ENCODE assay signal across 1 cellular context in genomic region chr4:128688025-128688721, GRCh38.
TF ChIP-seq lines count a peak whose summit lies in the region.

No MANE protein-coding gene starts in this region.

TF ChIP-seq in H1, 55 proteins besides CTCF, POLR2A, EP300 and RAD21 (continued from another document):
- TF ChIP-seq ZNF274 (IDR thresholded peaks at IDR 0.05; ENCODE audit: borderline replicate concordance, extremely low read depth, low read length) (no peak), KDM1A (IDR thresholded peaks at IDR 0.05; ENCODE audit: borderline replicate concordance, low read length) (no peak), TAF7 (optimal IDR thresholded peaks at IDR 0.05; ENCODE audit: borderline replicate concordance, low read depth, low read length) (no peak), SP4 (IDR thresholded peaks at IDR 0.05; ENCODE audit: low read length) (no peak), GTF2F1 (IDR thresholded peaks at IDR 0.05; ENCODE audit: borderline replicate concordance, low read depth, low read length) (no peak), TCF12 (IDR thresholded peaks at IDR 0.05; ENCODE audit: low read depth, low read length) (no peak), SRF (IDR thresholded peaks at IDR 0.05; ENCODE audit: low read depth, low read length) (no peak), GABPA (IDR thresholded peaks at IDR 0.05; ENCODE audit: borderline replicate concordance, insufficient read depth, low read length) (no peak), CHD2 (IDR thresholded peaks at IDR 0.05; ENCODE audit: low read length) (no peak)
- TF ChIP-seq, protein P1, sequence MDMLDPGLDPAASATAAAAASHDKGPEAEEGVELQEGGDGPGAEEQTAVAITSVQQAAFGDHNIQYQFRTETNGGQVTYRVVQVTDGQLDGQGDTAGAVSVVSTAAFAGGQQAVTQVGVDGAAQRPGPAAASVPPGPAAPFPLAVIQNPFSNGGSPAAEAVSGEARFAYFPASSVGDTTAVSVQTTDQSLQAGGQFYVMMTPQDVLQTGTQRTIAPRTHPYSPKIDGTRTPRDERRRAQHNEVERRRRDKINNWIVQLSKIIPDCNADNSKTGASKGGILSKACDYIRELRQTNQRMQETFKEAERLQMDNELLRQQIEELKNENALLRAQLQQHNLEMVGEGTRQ (IDR thresholded peaks at IDR 0.05; ENCODE audit: low read length): no peak
